22 cellular contexts compared by ENCODE assay signal in the genomic region with DNA sequence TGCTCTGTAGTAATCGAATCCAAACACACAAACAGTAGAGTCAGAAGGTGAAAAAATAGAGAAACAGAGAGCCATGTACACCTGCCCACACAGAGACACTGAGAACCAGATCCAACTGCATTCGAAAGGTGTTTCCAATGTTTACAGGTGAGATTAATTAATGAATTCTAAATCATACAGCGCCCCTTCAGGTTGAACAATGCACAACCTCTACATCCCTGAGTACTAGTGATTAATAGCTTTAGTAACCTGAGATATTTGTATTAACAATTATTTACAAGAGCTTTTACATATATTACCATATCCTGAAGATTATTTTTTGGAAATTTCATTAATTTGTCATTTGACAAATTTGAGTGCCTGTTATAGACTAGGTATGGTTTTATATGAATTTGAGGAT. TPM values are rescaled to one million over a fixed set of nuclear protein-coding genes. Genes with fewer than 3 reads are reported as not detected.
DNase-seq lines count a peak whose midpoint lies in the region; ATAC-seq, FAIRE-seq and TF ChIP-seq lines count a peak whose summit lies in the region.
"Had no signal": no experiment of that assay in that cellular context is flagged by ENCODE, and none has a peak within 500 bp of the region (broad histone marks: within the 10 kb centered on the region; RNA-seq: fewer than 3 reads in every experiment).

No MANE protein-coding gene starts in this region.

- H3K4me3 ChIP-seq in A549 (no peak overlapping the region), OCI-LY1 (ENCODE audit: low read depth, low read length, poor library complexity, severe bottlenecking) (no peak overlapping the region), epithelial cell of proximal tubule (ENCODE audit: low read depth, low read length) (no peak overlapping the region)
- H3K4me3 ChIP-seq: dorsolateral prefrontal cortex, left ventricle myocardium inferior, sigmoid colon had no signal

- no peaks in the 10 kb centered on the region for H3K27me3 ChIP-seq in OCI-LY1 (ENCODE audit: insufficient read depth, low read length)
- H3K27me3 ChIP-seq: dorsolateral prefrontal cortex, sigmoid colon had no signal

- TF ChIP-seq CTCF in A549 (IDR thresholded peaks at IDR 0.05) (0 out of 3 replicates have a peak, but pooled peaks have one; percentile 16), GM12872 (IDR thresholded peaks at IDR 0.05; ENCODE audit: insufficient read depth, low read depth, low read length) (peak; percentile 23; the same call in 1 of the 3 replicates), OCI-LY1 (IDR thresholded peaks at IDR 0.05; ENCODE audit: low read length) (peak; percentile 37; the same call in 1 of the 2 replicates), epithelial cell of proximal tubule (conservative IDR thresholded peaks at IDR 0.05; ENCODE audit: low read depth, low read length) (peak; percentile 8)

- ATAC-seq in A549, result no peak
- ATAC-seq in GM21515 (IDR thresholded peaks at IDR 0.05; ENCODE audit: unreplicated experiment), result no peak
- ATAC-seq: esophagus mucosa had no signal

- H3K9ac ChIP-seq in OCI-LY1 (ENCODE audit: low read length), result no peak overlapping the region

- 62% methylated on average over 3 of the region's 3 CpGs for WGBS in A549 (ENCODE audit: missing lambda C conversion rate)

- H3K4me1 ChIP-seq in A549 (peaks cover 9% of the 10 kb centered on the region; the same call in 1 of the 3 replicates), OCI-LY1 (ENCODE audit: insufficient read depth, low read length, severe bottlenecking) (no peaks in the 10 kb centered on the region)
- H3K4me1 ChIP-seq: sigmoid colon had no signal

- H3K9me2 ChIP-seq in OCI-LY1 (ENCODE audit: low read depth, low read length), result no peaks in the 10 kb centered on the region

- no peaks in the 10 kb centered on the region for H4K20me1 ChIP-seq in OCI-LY1 (ENCODE audit: insufficient read depth, low read length)

- CTCF ChIA-PET in A549 (lab: Yijun Ruan, JAX), result interaction anchor here (1.3 kb wide), 1 partner anchor 42 kb away, joined by 3 read pairs; no protein-coding TSS in a partner anchor

- POLR2A ChIA-PET in A549 (lab: Yijun Ruan, JAX), result no interaction called here

- TF ChIP-seq EP300 in A549 (IDR thresholded peaks at IDR 0.05), result no peak

- H3K27ac ChIP-seq in A549 (no peak overlapping the region), OCI-LY1 (ENCODE audit: low read depth, low read length, poor library complexity, severe bottlenecking) (no peak overlapping the region)
- H3K27ac ChIP-seq: dorsolateral prefrontal cortex, left ventricle myocardium inferior, sigmoid colon had no signal

- H2AFZ ChIP-seq in OCI-LY1 (ENCODE audit: low read length), result no peak overlapping the region

- no peaks in the 10 kb centered on the region for H3K79me2 ChIP-seq in OCI-LY1 (ENCODE audit: insufficient read depth, low read length)

- DNase-seq in A549 (ENCODE audit: low read depth in 1 of 2, low spot score in 1 of 2), result no peak
- DNase-seq in epithelial cell of proximal tubule (ENCODE audit: low read depth), result no peak
- DNase-seq in nucleus accumbens (lab: John Stamatoyannopoulos, UW), result no peak
- DNase-seq in amygdala (lab: John Stamatoyannopoulos, UW), result no peak
- no peak for DNase-seq in activated naive CD4-positive, alpha-beta T cell treated with anti-CD3 and anti-CD28 coated beads, Interleukin-2, amount 50 U/mL, for 16 hours
- DNase-seq: activated CD4-positive, alpha-beta memory T cell treated with anti-CD3 and anti-CD28 coated beads, Interleukin-2, amount 10 ng/mL, durations not matched to agents 7 days and 5 days; dorsolateral prefrontal cortex; EL; left ventricle myocardium inferior; NCI-H1694; NCI-H226; SIG-M5; sigmoid colon; stimulated activated CD4-positive, alpha-beta T cell treated with anti-CD3 and anti-CD28 coated beads, Interleukin-1b, Interleukin-23, amount 100 ng/mL, for 48 hours had no signal

- H3K4me2 ChIP-seq in A549, result no peak overlapping the region
- no peak overlapping the region for H3K4me2 ChIP-seq in OCI-LY1 (ENCODE audit: low read length)

- no peaks in the 10 kb centered on the region for H3K36me3 ChIP-seq in OCI-LY1 (ENCODE audit: insufficient read depth, low read length)
- H3K36me3 ChIP-seq: left ventricle myocardium inferior, sigmoid colon had no signal

- no peak for FAIRE-seq in A549 (lab: Jason Lieb, UNC)
- FAIRE-seq: urothelium cell line had no signal

- TF ChIP-seq POLR2A in A549 (IDR thresholded peaks at IDR 0.05; ENCODE audit: low read length), result no peak

- no peaks in the 10 kb centered on the region for H3F3A ChIP-seq in OCI-LY1 (ENCODE audit: insufficient read depth, low read length)

- TF ChIP-seq RAD21 in A549 (conservative IDR thresholded peaks at IDR 0.05 in 1 of 2, IDR thresholded peaks at IDR 0.05 in 1 of 2), result no peak

- no peaks in the 10 kb centered on the region; the same call in 2 of the 3 replicates for H3K9me3 ChIP-seq in A549
- H3K9me3 ChIP-seq in OCI-LY1 (ENCODE audit: low read length), result 0 out of 2 replicates have a peak, but pooled peaks cover 2% of the 10 kb centered on the region

TF ChIP-seq in A549, 52 proteins besides CTCF, POLR2A, EP300 and RAD21:
- TF ChIP-seq KDM1A (IDR thresholded peaks at IDR 0.05; ENCODE audit: low read depth), result no peak
- no peak for TF ChIP-seq SREBF2 (IDR thresholded peaks at IDR 0.05)
- TF ChIP-seq CEBPB (IDR thresholded peaks at IDR 0.05), result no peak
- no peak for TF ChIP-seq ZC3H11A (IDR thresholded peaks at IDR 0.05)
- TF ChIP-seq, protein P1, sequence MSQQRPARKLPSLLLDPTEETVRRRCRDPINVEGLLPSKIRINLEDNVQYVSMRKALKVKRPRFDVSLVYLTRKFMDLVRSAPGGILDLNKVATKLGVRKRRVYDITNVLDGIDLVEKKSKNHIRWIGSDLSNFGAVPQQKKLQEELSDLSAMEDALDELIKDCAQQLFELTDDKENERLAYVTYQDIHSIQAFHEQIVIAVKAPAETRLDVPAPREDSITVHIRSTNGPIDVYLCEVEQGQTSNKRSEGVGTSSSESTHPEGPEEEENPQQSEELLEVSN (IDR thresholded peaks at IDR 0.05; ENCODE audit: borderline replicate concordance, low read depth), result no peak
- no peak for TF ChIP-seq RCOR1 (IDR thresholded peaks at IDR 0.05; ENCODE audit: low read depth, low read length)
- TF ChIP-seq, protein P2, sequence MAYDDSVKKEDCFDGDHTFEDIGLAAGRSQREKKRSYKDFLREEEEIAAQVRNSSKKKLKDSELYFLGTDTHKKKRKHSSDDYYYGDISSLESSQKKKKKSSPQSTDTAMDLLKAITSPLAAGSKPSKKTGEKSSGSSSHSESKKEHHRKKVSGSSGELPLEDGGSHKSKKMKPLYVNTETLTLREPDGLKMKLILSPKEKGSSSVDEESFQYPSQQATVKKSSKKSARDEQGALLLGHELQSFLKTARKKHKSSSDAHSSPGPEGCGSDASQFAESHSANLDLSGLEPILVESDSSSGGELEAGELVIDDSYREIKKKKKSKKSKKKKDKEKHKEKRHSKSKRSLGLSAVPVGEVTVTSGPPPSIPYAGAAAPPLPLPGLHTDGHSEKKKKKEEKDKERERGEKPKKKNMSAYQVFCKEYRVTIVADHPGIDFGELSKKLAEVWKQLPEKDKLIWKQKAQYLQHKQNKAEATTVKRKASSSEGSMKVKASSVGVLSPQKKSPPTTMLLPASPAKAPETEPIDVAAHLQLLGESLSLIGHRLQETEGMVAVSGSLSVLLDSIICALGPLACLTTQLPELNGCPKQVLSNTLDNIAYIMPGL (CRISPR knock-in tag; IDR thresholded peaks at IDR 0.05; ENCODE audit: borderline replicate concordance), result no peak
- no peak for TF ChIP-seq MAFK (IDR thresholded peaks at IDR 0.05; ENCODE audit: partially characterized antibody)
- no peak for TF ChIP-seq MAZ (IDR thresholded peaks at IDR 0.05; ENCODE audit: borderline replicate concordance, low read depth, low read length)
- TF ChIP-seq NPAS2 (CRISPR knock-in tag; IDR thresholded peaks at IDR 0.05; ENCODE audit: borderline replicate concordance), result no peak
- TF ChIP-seq, protein P3, sequence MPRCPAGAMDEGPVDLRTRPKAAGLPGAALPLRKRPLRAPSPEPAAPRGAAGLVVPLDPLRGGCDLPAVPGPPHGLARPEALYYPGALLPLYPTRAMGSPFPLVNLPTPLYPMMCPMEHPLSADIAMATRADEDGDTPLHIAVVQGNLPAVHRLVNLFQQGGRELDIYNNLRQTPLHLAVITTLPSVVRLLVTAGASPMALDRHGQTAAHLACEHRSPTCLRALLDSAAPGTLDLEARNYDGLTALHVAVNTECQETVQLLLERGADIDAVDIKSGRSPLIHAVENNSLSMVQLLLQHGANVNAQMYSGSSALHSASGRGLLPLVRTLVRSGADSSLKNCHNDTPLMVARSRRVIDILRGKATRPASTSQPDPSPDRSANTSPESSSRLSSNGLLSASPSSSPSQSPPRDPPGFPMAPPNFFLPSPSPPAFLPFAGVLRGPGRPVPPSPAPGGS (IDR thresholded peaks at IDR 0.05), result no peak
- no peak for TF ChIP-seq SMC3 (IDR thresholded peaks at IDR 0.05)
TF ChIP-seq in A549: peak in this region for 0.

RNA-seq across cellular contexts. Expression of a gene that starts 7.6 kb away (rescaled TPM):
- 0.01 TPM in 1 of 2 replicates, not detected in the other for polyA plus RNA-seq in A549 (2011; rRNA removed)
- polyA plus RNA-seq in A549 (2012; cell fraction: cytosol; rRNA removed), result not detected in 2 replicates
- polyA plus RNA-seq in A549 (2012; cell fraction: nucleus; rRNA removed), result not detected in 2 replicates
- 0.01 to 0.03 TPM in 2 of 3 replicates, not detected in the other for polyA plus RNA-seq in A549 (2017; fragmentation: RNase III; extraction: RNeasy Plus Mini Kit Qiagen cat#74134 plus additional on column Dnase treatment)
- polyA minus RNA-seq in A549 (2011; rRNA and poly(A)+ RNA removed), result 0.04 and 0.05 TPM in 2 replicates
- total RNA-seq in epithelial cell of proximal tubule, result not detected in 2 replicates
- total RNA-seq: activated CD4-positive, alpha-beta memory T cell treated with anti-CD3 and anti-CD28 coated beads, Interleukin-2, amount 10 ng/mL, durations not matched to agents 7 days and 5 days; M059J; osteocyte; T-helper 2 cell treated with Interferon-gamma antibody and Interleukin-4, amounts not matched to agents 100 ng/mL and 5 ng/mL, for 36 hours had no signal

RNA-seq across cellular contexts. Expression of a gene that starts 49.5 kb away (rescaled TPM):
- polyA plus RNA-seq in A549 (2011; rRNA removed) (0.05 and 0.09 TPM in 2 replicates), A549 (2017; fragmentation: RNase III; extraction: RNeasy Plus Mini Kit Qiagen cat#74134 plus additional on column Dnase treatment) (0.06 to 0.14 TPM (median 0.08 TPM) in 3 replicates)
- 0.01 and 0.03 TPM in 2 replicates for polyA plus RNA-seq in A549 (2012; cell fraction: cytosol; rRNA removed)
- polyA plus RNA-seq in A549 (2012; cell fraction: nucleus; rRNA removed), result 0.02 and 0.04 TPM in 2 replicates
- polyA minus RNA-seq in A549 (2011; rRNA and poly(A)+ RNA removed), result 0.12 TPM in 1 of 2 replicates, not detected in the other
- 0.07 and 0.17 TPM in 2 replicates for total RNA-seq in epithelial cell of proximal tubule
- total RNA-seq: M059J had no signal
